Comparison of ENCODE assay signal across 1 cellular context in the genomic region with DNA sequence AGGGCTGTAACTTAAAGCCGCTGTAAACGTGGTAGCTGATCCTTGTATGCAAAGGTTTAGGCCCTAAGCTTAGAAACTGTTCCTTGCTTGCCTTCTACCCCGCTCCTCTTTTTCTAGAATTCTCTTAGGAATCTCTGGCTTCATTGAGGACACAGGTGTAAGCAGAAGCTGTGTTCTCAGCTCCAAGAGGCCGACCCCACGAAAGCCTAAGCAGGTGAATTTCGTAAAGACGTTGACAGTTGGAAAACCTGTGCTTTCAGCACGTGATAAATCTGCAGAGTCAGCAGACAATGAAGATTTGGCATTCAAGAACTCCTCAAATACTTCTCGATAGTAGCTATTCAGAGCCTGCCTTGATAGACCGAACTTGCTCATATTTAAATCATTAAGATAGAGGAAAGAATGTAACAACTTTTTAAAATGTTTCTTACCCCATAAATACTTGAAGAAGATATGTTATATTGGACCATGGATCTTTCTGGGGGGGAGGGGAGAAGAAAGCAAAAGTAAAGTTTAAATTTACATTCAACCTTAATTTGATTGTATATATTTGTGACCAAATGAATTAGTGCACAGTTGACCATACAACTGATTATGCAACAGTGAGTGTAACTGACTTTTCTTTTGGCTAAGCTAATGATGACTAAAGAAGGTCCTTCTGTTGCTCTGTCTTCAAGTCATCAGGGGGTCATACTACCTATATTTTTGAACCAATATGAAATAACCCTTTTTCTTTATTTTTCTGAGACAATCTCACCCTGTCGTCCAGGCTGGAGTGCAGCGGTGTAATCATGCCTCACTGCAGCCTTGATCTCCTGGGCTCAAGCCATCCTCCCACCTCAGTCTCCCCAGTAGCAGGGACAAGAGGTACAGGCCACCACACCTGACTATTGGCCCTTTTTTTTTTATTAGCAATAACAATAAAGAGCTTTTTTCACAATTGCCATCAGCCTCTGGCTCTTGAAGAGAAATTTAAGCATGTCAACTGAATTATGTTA.
TF ChIP-seq lines count a peak whose summit lies in the region.

No MANE protein-coding gene starts in this region.

TF ChIP-seq in GM12878, 131 proteins besides CTCF, POLR2A, EP300 and RAD21 (continued from another document):
- TF ChIP-seq, protein P1, sequence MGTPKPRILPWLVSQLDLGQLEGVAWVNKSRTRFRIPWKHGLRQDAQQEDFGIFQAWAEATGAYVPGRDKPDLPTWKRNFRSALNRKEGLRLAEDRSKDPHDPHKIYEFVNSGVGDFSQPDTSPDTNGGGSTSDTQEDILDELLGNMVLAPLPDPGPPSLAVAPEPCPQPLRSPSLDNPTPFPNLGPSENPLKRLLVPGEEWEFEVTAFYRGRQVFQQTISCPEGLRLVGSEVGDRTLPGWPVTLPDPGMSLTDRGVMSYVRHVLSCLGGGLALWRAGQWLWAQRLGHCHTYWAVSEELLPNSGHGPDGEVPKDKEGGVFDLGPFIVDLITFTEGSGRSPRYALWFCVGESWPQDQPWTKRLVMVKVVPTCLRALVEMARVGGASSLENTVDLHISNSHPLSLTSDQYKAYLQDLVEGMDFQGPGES (IDR thresholded peaks at IDR 0.05), result no peak
- TF ChIP-seq, protein P2, sequence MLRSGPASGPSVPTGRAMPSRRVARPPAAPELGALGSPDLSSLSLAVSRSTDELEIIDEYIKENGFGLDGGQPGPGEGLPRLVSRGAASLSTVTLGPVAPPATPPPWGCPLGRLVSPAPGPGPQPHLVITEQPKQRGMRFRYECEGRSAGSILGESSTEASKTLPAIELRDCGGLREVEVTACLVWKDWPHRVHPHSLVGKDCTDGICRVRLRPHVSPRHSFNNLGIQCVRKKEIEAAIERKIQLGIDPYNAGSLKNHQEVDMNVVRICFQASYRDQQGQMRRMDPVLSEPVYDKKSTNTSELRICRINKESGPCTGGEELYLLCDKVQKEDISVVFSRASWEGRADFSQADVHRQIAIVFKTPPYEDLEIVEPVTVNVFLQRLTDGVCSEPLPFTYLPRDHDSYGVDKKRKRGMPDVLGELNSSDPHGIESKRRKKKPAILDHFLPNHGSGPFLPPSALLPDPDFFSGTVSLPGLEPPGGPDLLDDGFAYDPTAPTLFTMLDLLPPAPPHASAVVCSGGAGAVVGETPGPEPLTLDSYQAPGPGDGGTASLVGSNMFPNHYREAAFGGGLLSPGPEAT (IDR thresholded peaks at IDR 0.05; ENCODE audit: low read depth), result 0 out of 2 replicates have a peak, but pooled peaks have one; percentile 0
- TF ChIP-seq, protein P3, sequence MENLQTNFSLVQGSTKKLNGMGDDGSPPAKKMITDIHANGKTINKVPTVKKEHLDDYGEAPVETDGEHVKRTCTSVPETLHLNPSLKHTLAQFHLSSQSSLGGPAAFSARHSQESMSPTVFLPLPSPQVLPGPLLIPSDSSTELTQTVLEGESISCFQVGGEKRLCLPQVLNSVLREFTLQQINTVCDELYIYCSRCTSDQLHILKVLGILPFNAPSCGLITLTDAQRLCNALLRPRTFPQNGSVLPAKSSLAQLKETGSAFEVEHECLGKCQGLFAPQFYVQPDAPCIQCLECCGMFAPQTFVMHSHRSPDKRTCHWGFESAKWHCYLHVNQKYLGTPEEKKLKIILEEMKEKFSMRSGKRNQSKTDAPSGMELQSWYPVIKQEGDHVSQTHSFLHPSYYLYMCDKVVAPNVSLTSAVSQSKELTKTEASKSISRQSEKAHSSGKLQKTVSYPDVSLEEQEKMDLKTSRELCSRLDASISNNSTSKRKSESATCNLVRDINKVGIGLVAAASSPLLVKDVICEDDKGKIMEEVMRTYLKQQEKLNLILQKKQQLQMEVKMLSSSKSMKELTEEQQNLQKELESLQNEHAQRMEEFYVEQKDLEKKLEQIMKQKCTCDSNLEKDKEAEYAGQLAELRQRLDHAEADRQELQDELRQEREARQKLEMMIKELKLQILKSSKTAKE (IDR thresholded peaks at IDR 0.05; ENCODE audit: low read depth, poor library complexity, severe bottlenecking), result peak; percentile 31
- no peak for TF ChIP-seq HCFC1 (IDR thresholded peaks at IDR 0.05; ENCODE audit: low read length)
- no peak for TF ChIP-seq STAT3 (IDR thresholded peaks at IDR 0.05; ENCODE audit: low read depth, low read length)
- TF ChIP-seq SIN3A (IDR thresholded peaks at IDR 0.05; ENCODE audit: low read depth, low read length), result no peak
- 0 out of 2 replicates have a peak, but pooled peaks have one; percentile 3 for TF ChIP-seq PML (IDR thresholded peaks at IDR 0.05; ENCODE audit: low read length)
- no peak for TF ChIP-seq CHD1 (IDR thresholded peaks at IDR 0.05; ENCODE audit: low read depth, low read length)
- TF ChIP-seq, protein P4, sequence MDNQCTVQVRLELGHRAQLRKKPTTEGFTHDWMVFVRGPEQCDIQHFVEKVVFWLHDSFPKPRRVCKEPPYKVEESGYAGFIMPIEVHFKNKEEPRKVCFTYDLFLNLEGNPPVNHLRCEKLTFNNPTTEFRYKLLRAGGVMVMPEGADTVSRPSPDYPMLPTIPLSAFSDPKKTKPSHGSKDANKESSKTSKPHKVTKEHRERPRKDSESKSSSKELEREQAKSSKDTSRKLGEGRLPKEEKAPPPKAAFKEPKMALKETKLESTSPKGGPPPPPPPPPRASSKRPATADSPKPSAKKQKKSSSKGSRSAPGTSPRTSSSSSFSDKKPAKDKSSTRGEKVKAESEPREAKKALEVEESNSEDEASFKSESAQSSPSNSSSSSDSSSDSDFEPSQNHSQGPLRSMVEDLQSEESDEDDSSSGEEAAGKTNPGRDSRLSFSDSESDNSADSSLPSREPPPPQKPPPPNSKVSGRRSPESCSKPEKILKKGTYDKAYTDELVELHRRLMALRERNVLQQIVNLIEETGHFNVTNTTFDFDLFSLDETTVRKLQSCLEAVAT (IDR thresholded peaks at IDR 0.05), result peak; percentile 6; the same call in 1 of the 2 replicates
- TF ChIP-seq BHLHE40 (IDR thresholded peaks at IDR 0.05; ENCODE audit: borderline replicate concordance in 1 of 2, low read depth in 2 of 2, low read length in 1 of 2), result peak; percentile 8 to 25; a peak in 1 of 4 replicates
- TF ChIP-seq IKZF2 (IDR thresholded peaks at IDR 0.05), result peak in 1 of 2 experiments; percentile 61; a peak in 2 of 4 replicates
- TF ChIP-seq, protein P5, sequence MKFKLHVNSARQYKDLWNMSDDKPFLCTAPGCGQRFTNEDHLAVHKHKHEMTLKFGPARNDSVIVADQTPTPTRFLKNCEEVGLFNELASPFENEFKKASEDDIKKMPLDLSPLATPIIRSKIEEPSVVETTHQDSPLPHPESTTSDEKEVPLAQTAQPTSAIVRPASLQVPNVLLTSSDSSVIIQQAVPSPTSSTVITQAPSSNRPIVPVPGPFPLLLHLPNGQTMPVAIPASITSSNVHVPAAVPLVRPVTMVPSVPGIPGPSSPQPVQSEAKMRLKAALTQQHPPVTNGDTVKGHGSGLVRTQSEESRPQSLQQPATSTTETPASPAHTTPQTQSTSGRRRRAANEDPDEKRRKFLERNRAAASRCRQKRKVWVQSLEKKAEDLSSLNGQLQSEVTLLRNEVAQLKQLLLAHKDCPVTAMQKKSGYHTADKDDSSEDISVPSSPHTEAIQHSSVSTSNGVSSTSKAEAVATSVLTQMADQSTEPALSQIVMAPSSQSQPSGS (IDR thresholded peaks at IDR 0.05; ENCODE audit: low read length), result 0 out of 2 replicates have a peak, but pooled peaks have one; percentile 10
- TF ChIP-seq POLR2AphosphoS5 (IDR thresholded peaks at IDR 0.05; ENCODE audit: low read length), result 0 out of 2 replicates have a peak, but pooled peaks have one; percentile 19
- 0 out of 2 replicates have a peak, but pooled peaks have one; percentile 5 for TF ChIP-seq MTA2 (IDR thresholded peaks at IDR 0.05; ENCODE audit: low read depth)
- no peak for TF ChIP-seq ASH2L (IDR thresholded peaks at IDR 0.05; ENCODE audit: borderline replicate concordance, low read depth)
- 0 out of 2 replicates have a peak, but pooled peaks have one; percentile 30 for TF ChIP-seq NFIC (IDR thresholded peaks at IDR 0.05; ENCODE audit: low read depth, low read length)
- peak; percentile 46; the same call in 1 of the 2 replicates for TF ChIP-seq RAD51 (IDR thresholded peaks at IDR 0.05)
TF ChIP-seq in GM12878: peak in this region for 12.
